Comparison of ENCODE assay signal across 8 cellular contexts in genomic region chr18:50374753-50375391, GRCh38. TPM values are rescaled to one million over a fixed set of nuclear protein-coding genes. Genes with fewer than 3 reads are reported as not detected.
DNase-seq lines count a peak whose midpoint lies in the region; ATAC-seq and TF ChIP-seq lines count a peak whose summit lies in the region.

A gene with protein sequence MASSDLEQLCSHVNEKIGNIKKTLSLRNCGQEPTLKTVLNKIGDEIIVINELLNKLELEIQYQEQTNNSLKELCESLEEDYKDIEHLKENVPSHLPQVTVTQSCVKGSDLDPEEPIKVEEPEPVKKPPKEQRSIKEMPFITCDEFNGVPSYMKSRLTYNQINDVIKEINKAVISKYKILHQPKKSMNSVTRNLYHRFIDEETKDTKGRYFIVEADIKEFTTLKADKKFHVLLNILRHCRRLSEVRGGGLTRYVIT (plus strand): TSS chr18:50375046. CDS start chr18:50375831, 785 bp downstream.

- peaks cover 7% of the 10 kb centered on the region for H3K27me3 ChIP-seq in mononuclear cell (ENCODE audit: insufficient read depth, low read length)

- H3K4me3 Mint-ChIP-seq in IgD-negative memory B cell, result peak within 1 kb of the TSS; percentile 77 to 91 (median 90)

- H3K9me3 Mint-ChIP-seq in IgD-negative memory B cell, result peaks cover under 1 to 11% (median 7%) of the 10 kb centered on the region in 3 donors

- TF ChIP-seq CTCF in epithelial cell of esophagus (IDR thresholded peaks at IDR 0.05; ENCODE audit: insufficient read depth, low read depth, low read length, missing control alignments), result no peak

- H3K36me3 Mint-ChIP-seq in IgD-negative memory B cell, result peaks cover under 1% of the 10 kb centered on the region

- H3K9me3 ChIP-seq in mononuclear cell (ENCODE audit: low read depth, low read length), result peaks cover 6% of the 10 kb centered on the region

- peak within 1 kb of the TSS; percentile 47 to 84 (median 73) for H3K27ac Mint-ChIP-seq in IgD-negative memory B cell

- peaks cover 14% of the 10 kb centered on the region for H3K4me1 ChIP-seq in mononuclear cell (ENCODE audit: insufficient read depth, low read length)

- peak; percentile 95 for ATAC-seq in GM21529 (IDR thresholded peaks at IDR 0.05; ENCODE audit: unreplicated experiment)

- peak; percentile 80 for DNase-seq in DMS 273 treated with DMSO at 0.1 percent for 48 hours (lab: John Stamatoyannopoulos, UW)
- DNase-seq in OCI-M2 (lab: John Stamatoyannopoulos, UW; ENCODE audit: unreplicated experiment), result peak; percentile 56
- DNase-seq in activated T-cell treated with anti-CD3 and anti-CD28 coated beads for 4 hours, result peak; percentile 85
- peak; percentile 94 for DNase-seq in epithelial cell of esophagus (ENCODE audit: low read depth)
- DNase-seq in stimulated activated CD8-positive, alpha-beta memory T cell treated with anti-CD3 and anti-CD28 coated beads, Interleukin-4, amount 100 ng/mL, for 1 hour (ENCODE audit: low read depth in 2 of 2, low spot score in 1 of 2), result peak; percentile 70 to 82

- H3K4me3 ChIP-seq in epithelial cell of esophagus (ENCODE audit: low read length) (peak within 1 kb of the TSS; percentile 70), mononuclear cell (ENCODE audit: low read length) (peak within 1 kb of the TSS; percentile 53)

- H3K4me1 Mint-ChIP-seq in IgD-negative memory B cell, result peaks cover 5 to 11% (median 7%) of the 10 kb centered on the region in 3 donors

- H3K27me3 Mint-ChIP-seq in IgD-negative memory B cell, result peaks cover 2% of the 10 kb centered on the region

RNA-seq across cellular contexts. Expression of the gene that starts here (rescaled TPM):
- polyA plus RNA-seq in IgD-negative memory B cell, result 0.90 TPM
- 0.73 TPM for total RNA-seq in mononuclear cell

Comparison
In these comparisons a context has a peak if more than half of its experiments do, and no peak if none do; other contexts are left out.
1. Peak in every context shown above with its lines: DNase-seq, ATAC-seq and H3K4me3 ChIP-seq.